ENCODE assay signal across 8 cellular contexts in the genomic region with DNA sequence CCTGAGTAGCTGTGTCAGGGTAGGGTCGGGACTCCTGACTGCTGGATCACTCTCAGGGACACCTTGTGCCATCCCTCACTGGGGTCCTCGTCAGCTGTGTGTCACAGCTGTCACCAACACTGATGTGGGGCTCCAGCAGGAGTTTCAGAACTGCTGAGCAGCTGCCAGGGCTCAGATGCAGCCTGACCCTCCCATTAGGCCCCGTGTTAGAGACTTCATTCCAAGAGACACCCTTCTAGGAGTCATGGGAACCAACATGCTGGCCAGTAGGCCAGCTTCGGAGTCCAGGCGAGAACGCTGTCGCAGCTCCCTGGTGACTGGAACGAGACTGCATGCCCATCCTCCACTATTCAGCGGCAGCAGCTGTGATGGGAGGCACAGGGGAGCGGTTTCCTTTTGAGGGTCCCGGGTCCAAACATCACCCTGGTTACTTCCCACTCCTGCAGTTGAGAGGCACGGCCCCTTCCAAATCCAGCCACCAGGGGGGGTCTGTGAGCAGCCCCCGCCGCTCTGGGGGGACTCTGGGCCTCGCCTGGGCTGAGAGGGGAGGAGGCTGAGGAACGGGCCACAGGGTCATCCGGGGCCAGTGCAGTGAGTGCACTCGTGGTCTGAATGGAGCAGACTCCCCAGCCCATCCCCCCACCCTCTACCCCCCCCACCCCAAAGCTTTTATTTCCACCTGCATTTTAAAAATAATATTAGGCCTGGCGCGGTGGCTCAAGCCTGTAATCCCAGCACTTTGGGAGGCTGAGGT. TPM values are rescaled to one million over a fixed set of nuclear protein-coding genes. Genes with fewer than 3 reads are reported as not detected.
DNase-seq lines count a peak whose midpoint lies in the region; ATAC-seq, FAIRE-seq and TF ChIP-seq lines count a peak whose summit lies in the region.

No MANE protein-coding gene starts in this region.

- ATAC-seq in HG02571 (IDR thresholded peaks at IDR 0.05; ENCODE audit: unreplicated experiment): no peak

- H3K4me3 ChIP-seq in AG04450 (ENCODE audit: low read depth, low read length): no peak overlapping the region

- no peaks in the 10 kb centered on the region for H3K9me3 ChIP-seq in AG04450 (ENCODE audit: control insufficient read depth, insufficient read depth, low read length)

- H3K27me3 ChIP-seq in AG04450 (ENCODE audit: control insufficient read depth, insufficient read depth, low read length): peaks cover 18% of the 10 kb centered on the region

- no peak overlapping the region for H3K27ac ChIP-seq in AG04450 (ENCODE audit: low read depth, low read length)

- CTCF ChIA-PET in AG04450 (lab: Charles Lee): interaction anchor here (0.6 to 3.2 kb wide), 23 partner anchors 10 to 67 kb away, joined by 3 to 34 read pairs (median 4); partner anchors contain the start of gene TCF7

- no peak for DNase-seq in AG04450 (ENCODE audit: low read depth, low spot score)
- DNase-seq in GM19239 (ENCODE audit: insufficient read length, low spot score): peak; percentile 51
- peak; percentile 38 for DNase-seq in RKO (ENCODE audit: low spot score)
- DNase-seq in activated effector memory CD4-positive, alpha-beta T cell treated with anti-CD3 and anti-CD28 coated beads, Interleukin-2, amount 50 U/mL, for 16 hours: peak; percentile 91
- peak; percentile 86 for DNase-seq in germinal center (ENCODE audit: low spot score)
- peak in 9 of 10 donors; percentile 29 to 85 (median 52) for DNase-seq in posterior cingulate gyrus
- DNase-seq in NCI-H2029 (lab: John Stamatoyannopoulos, UW): no peak

- intact Hi-C loops in posterior cingulate gyrus (cut with DNase I): no loop called here

- POLR2A ChIA-PET in AG04450 (lab: Yijun Ruan, JAX): no interaction called here

- TF ChIP-seq CTCF in AG04450 (IDR thresholded peaks at IDR 0.05; ENCODE audit: low read depth, low read length): peak; percentile 87

- peak; percentile 69 for FAIRE-seq in GM19239 (lab: Jason Lieb, UNC)

RNA-seq across cellular contexts. Expression of gene TCF7, which starts 12.6 kb away (rescaled TPM):
- polyA plus RNA-seq in AG04450 (2011; rRNA removed): 2.1 and 2.7 TPM in 2 replicates
- polyA minus RNA-seq in AG04450 (2011; rRNA and poly(A)+ RNA removed): 3.6 and 6.2 TPM in 2 replicates

Comparison
In these comparisons a context has a peak if more than half of its experiments do, and no peak if none do; other contexts are left out.
1. DNase-seq: peak in GM19239 (single experiment), RKO (single experiment), activated effector memory CD4-positive, alpha-beta T cell treated with anti-CD3 and anti-CD28 coated beads, Interleukin-2, amount 50 U/mL, for 16 hours (single experiment), germinal center (single experiment) and posterior cingulate gyrus (9 of 10); none in AG04450 (single experiment) and NCI-H2029 (single experiment).